Comparison of ENCODE assay signal across 26 cellular contexts in genomic region chr5:125225424-125225823, GRCh38.
"Had no signal": no experiment of that assay in that cellular context is flagged by ENCODE, and none has a peak within 500 bp of the region (broad histone marks: within the 10 kb centered on the region; RNA-seq: fewer than 3 reads in every experiment).

No MANE protein-coding gene starts in this region.

- H3K79me2 ChIP-seq: parathyroid adenoma had no signal

- H3K4me1 ChIP-seq: thyroid gland, transverse colon, upper lobe of left lung, uterus had no signal

- H2AFZ ChIP-seq: parathyroid adenoma had no signal

- H3K36me3 ChIP-seq: left ventricle myocardium inferior, neutrophil, right atrium auricular region, right lobe of liver, thyroid gland, transverse colon, upper lobe of left lung, uterus had no signal

- H3K4me2 ChIP-seq: smooth muscle cell had no signal

- H3K9ac ChIP-seq: parathyroid adenoma had no signal

- H3K27ac ChIP-seq: left ventricle myocardium inferior, neutrophil, parathyroid adenoma, right atrium auricular region, right lobe of liver, thyroid gland, transverse colon, upper lobe of left lung, uterus had no signal

- H3K4me3 ChIP-seq: left ventricle myocardium inferior, lung, right atrium auricular region, right lobe of liver, smooth muscle cell, thyroid gland, transverse colon, upper lobe of left lung, uterus had no signal

- DNase-seq: hypothalamus; immature natural killer cell; left ventricle myocardium inferior; mesendoderm; naive B cell; natural killer cell; nephron progenitor cell; occipital lobe; right lobe of liver; stimulated activated CD4-positive, alpha-beta T cell treated with anti-CD3 and anti-CD28 coated beads, Interleukin-1b, Interleukin-23, amount 100 ng/mL, for 48 hours; stimulated activated CD4-positive, alpha-beta T cell treated with anti-CD3 and anti-CD28 coated beads, Interleukin-2, amount 100 ng/mL, for 48 hours; stimulated activated CD4-positive, alpha-beta T cell treated with anti-CD3 and anti-CD28 coated beads, Interleukin-4, amount 100 ng/mL, for 4 hours; stimulated activated CD8-positive, alpha-beta memory T cell treated with anti-CD3 and anti-CD28 coated beads, Interleukin-4, amount 100 ng/mL, for 48 hours; stimulated activated naive CD4-positive, alpha-beta T cell treated with Interleukin-2 at 50 U/mL for 16 hours; stimulated activated naive CD8-positive, alpha-beta T cell treated with anti-CD3 and anti-CD28 coated beads, Interleukin-15, amount 100 ng/mL, for 72 hours; substantia nigra; thyroid gland; transverse colon; uterus had no signal

- H3K27me3 ChIP-seq: neutrophil, right atrium auricular region, right lobe of liver, thyroid gland, transverse colon, upper lobe of left lung, uterus had no signal

- ATAC-seq: natural killer cell; right lobe of liver; stimulated activated memory B cell treated with anti-CD40 and anti-IgM and Interleukin-4, amounts not matched to agents 10 μg/mL and 1 μg/mL and 100 μg/mL, for 72 hours; stimulated activated naive CD8-positive, alpha-beta T cell treated with anti-CD3 and anti-CD28 coated beads, Interleukin-15, amount 100 ng/mL, for 72 hours had no signal

- H3K9me3 ChIP-seq: left ventricle myocardium inferior, neutrophil, right atrium auricular region, right lobe of liver, thyroid gland, transverse colon, upper lobe of left lung, uterus had no signal
